In genomic region chr19:3387645-3388589, GRCh38 we compare ENCODE assay signal across 10 cellular contexts. TPM values are rescaled to one million over a fixed set of nuclear protein-coding genes. Genes with fewer than 3 reads are reported as not detected.
DNase-seq lines count a peak whose midpoint lies in the region; ATAC-seq, FAIRE-seq and TF ChIP-seq lines count a peak whose summit lies in the region.
"Had no signal": no experiment of that assay in that cellular context is flagged by ENCODE, and none has a peak within 500 bp of the region (broad histone marks: within the 10 kb centered on the region; RNA-seq: fewer than 3 reads in every experiment).

No MANE protein-coding gene starts in this region.

- H3K9ac ChIP-seq in IMR-90 (ENCODE audit: low read depth, low read length) (peak overlapping the region; percentile 31; the same call in 1 of the 2 replicates), keratinocyte (ENCODE audit: control insufficient read depth, extremely low read depth, insufficient read depth, low read length) (peak overlapping the region; percentile 54)

- H4K91ac ChIP-seq in IMR-90 (ENCODE audit: insufficient read depth, low read depth, low read length) = peak overlapping the region; percentile 12; the same call in 1 of the 2 replicates

- peak overlapping the region in 1 of 2 experiments; percentile 64; a peak in 1 of 4 replicates for H4K8ac ChIP-seq in IMR-90 (ENCODE audit: low read depth in 2 of 2, low read length in 2 of 2)

- H3K4me2 ChIP-seq in IMR-90 (ENCODE audit: low read depth, low read length) = peak overlapping the region; percentile 51
- H3K4me2 ChIP-seq in keratinocyte (ENCODE audit: control insufficient read depth, extremely low read depth, insufficient read depth, low read depth, low read length) = peak overlapping the region; percentile 41

- no TSS peak for BruUV-seq in IMR-90 (replicated peaks; lab: Mats Ljungman, UMichigan)

- H2AK9ac ChIP-seq in IMR-90 (replicated peaks; ENCODE audit: low read depth, low read length, poor library complexity) = peak overlapping the region; percentile 87

- H3K9me1 ChIP-seq in IMR-90 (ENCODE audit: insufficient read depth, low read length) (peaks cover 25% of the 10 kb centered on the region), keratinocyte (ENCODE audit: control insufficient read depth, extremely low read depth, insufficient read depth, low read length) (no peaks in the 10 kb centered on the region)

- H2AK5ac ChIP-seq in IMR-90 (ENCODE audit: low read depth, low read length) = peak overlapping the region; percentile 86

- no peak overlapping the region; the same call in 1 of the 2 replicates for H3K18ac ChIP-seq in IMR-90 (ENCODE audit: low read depth, low read length)

- peaks cover 24% of the 10 kb centered on the region for H3K36me3 ChIP-seq in IMR-90 (ENCODE audit: control insufficient read depth, insufficient read depth, low read length)
- H3K36me3 ChIP-seq in ascending aorta = peaks cover 7 to 20% of the 10 kb centered on the region in 2 donors
- peaks cover 5 to 11% of the 10 kb centered on the region in 2 experiments for H3K36me3 ChIP-seq in keratinocyte (ENCODE audit: control insufficient read depth in 2 of 2, extremely low read depth in 1 of 2, insufficient read depth in 2 of 2, low read length in 2 of 2)
- no peaks in the 10 kb centered on the region for H3K36me3 ChIP-seq in thoracic aorta
- H3K36me3 ChIP-seq in brain microvascular endothelial cell (replicated peaks) = peaks cover 19% of the 10 kb centered on the region

- no peak overlapping the region for H3K4me3 Mint-ChIP-seq in activated T-cell treated with anti-CD3 and anti-CD28 coated beads, Interleukin-2, amount 50 U/mL, for 4 hours
- H3K4me3 Mint-ChIP-seq: natural killer cell treated with Interleukin-12 subunit alpha and Interleukin-12 subunit beta and Interleukin-15 and Interleukin-18, amount 100 ng/mL, for 72 hours had no signal

- H2BK5ac ChIP-seq in IMR-90 (ENCODE audit: low read depth, low read length, poor library complexity, severe bottlenecking) = peak overlapping the region; percentile 76

- peaks cover 11% of the 10 kb centered on the region for H3K4me1 Mint-ChIP-seq in activated T-cell treated with anti-CD3 and anti-CD28 coated beads, Interleukin-2, amount 50 U/mL, for 4 hours (ENCODE audit: low read depth)

- TF ChIP-seq RAD21 in IMR-90 (IDR thresholded peaks at IDR 0.05; ENCODE audit: low read length) = no peak

- no peak overlapping the region for H3K23ac ChIP-seq in IMR-90 (ENCODE audit: low read depth, low read length)

- H3K56ac ChIP-seq in IMR-90 (ENCODE audit: extremely low read depth, insufficient read depth, low read length) = no peak overlapping the region

- POLR2A ChIA-PET in IMR-90 (lab: Charles Lee; ENCODE audit: unreplicated experiment) = no interaction called here

- H3K27me3 ChIP-seq in IMR-90 (ENCODE audit: control insufficient read depth, insufficient read depth, low read length) (no peaks in the 10 kb centered on the region), ascending aorta (no peaks in the 10 kb centered on the region), keratinocyte (ENCODE audit: control insufficient read depth, extremely low read depth, insufficient read depth, low read length) (no peaks in the 10 kb centered on the region), thoracic aorta (replicated peaks; ENCODE audit: insufficient read depth) (no peaks in the 10 kb centered on the region), brain microvascular endothelial cell (replicated peaks) (no peaks in the 10 kb centered on the region)

- H3K14ac ChIP-seq in IMR-90 (replicated peaks; ENCODE audit: low read depth, low read length) = peak overlapping the region; percentile 17

- H3K27me3 Mint-ChIP-seq in activated T-cell treated with anti-CD3 and anti-CD28 coated beads, Interleukin-2, amount 50 U/mL, for 4 hours (ENCODE audit: low read depth) = no peaks in the 10 kb centered on the region
- H3K27me3 Mint-ChIP-seq: natural killer cell treated with Interleukin-12 subunit alpha and Interleukin-12 subunit beta and Interleukin-15 and Interleukin-18, amount 100 ng/mL, for 72 hours had no signal

- TF ChIP-seq POLR2A in IMR-90 (IDR thresholded peaks at IDR 0.05; ENCODE audit: low read depth, low read length) = no peak

- H2AFZ ChIP-seq in IMR-90 (replicated peaks; ENCODE audit: low read length, poor library complexity) = peak overlapping the region; percentile 49
- no peak overlapping the region for H2AFZ ChIP-seq in keratinocyte (ENCODE audit: control insufficient read depth, low read length)

- peaks cover 83% of the 10 kb centered on the region for H3K79me2 ChIP-seq in keratinocyte (ENCODE audit: control insufficient read depth, insufficient read depth, low read length)

- H3K4ac ChIP-seq in IMR-90 (ENCODE audit: low read depth, low read length) = peak overlapping the region; percentile 41; the same call in 1 of the 2 replicates

- WGBS in IMR-90 (ENCODE audit: extremely low coverage in 2 of 2, insufficient read length in 1 of 2), 2 experiments = 31% methylated on average over 7 of the region's 42 CpGs; no CpG with 5 or more reads in 1 of the 2 experiments

- ATAC-seq in IMR-90 (ENCODE audit: low read depth) = peak; percentile 66
- peak; percentile 66 for ATAC-seq in thoracic aorta (ENCODE audit: insufficient number of reproducible peaks, low FRiP score, low read depth)
- ATAC-seq in activated T-cell treated with anti-CD3 and anti-CD28 coated beads, Interleukin-2, amount 50 U/mL, for 4 hours = no peak
- ATAC-seq in GM19463 (IDR thresholded peaks at IDR 0.05; ENCODE audit: unreplicated experiment) = no peak

- H4K20me1 ChIP-seq in IMR-90 (ENCODE audit: insufficient read depth, low read length) (peaks cover 97% of the 10 kb centered on the region), keratinocyte (ENCODE audit: control insufficient read depth, extremely low read depth, insufficient read depth, low read length) (peaks cover 14% of the 10 kb centered on the region)

- peaks cover 44% of the 10 kb centered on the region for H3K4me1 ChIP-seq in IMR-90 (ENCODE audit: control insufficient read depth, insufficient read depth, low read length)
- H3K4me1 ChIP-seq in ascending aorta = peaks cover 38 to 69% of the 10 kb centered on the region in 2 donors
- peaks cover 29% of the 10 kb centered on the region for H3K4me1 ChIP-seq in keratinocyte (ENCODE audit: control insufficient read depth, extremely low read depth, insufficient read depth, low read length)
- peaks cover 54 to 76% of the 10 kb centered on the region in 2 donors for H3K4me1 ChIP-seq in thoracic aorta (ENCODE audit: control insufficient read depth in 1 of 2, low read depth in 2 of 2)

- no peak overlapping the region for H4K5ac ChIP-seq in IMR-90 (ENCODE audit: low read depth, low read length)

- CTCF ChIA-PET in IMR-90 (lab: Yijun Ruan, JAX) = no interaction called here

- no peak overlapping the region for H2BK20ac ChIP-seq in IMR-90 (ENCODE audit: low read depth, low read length)

- no peak for FAIRE-seq in keratinocyte (lab: Jason Lieb, UNC)

- DNase-seq in IMR-90 (peak; percentile 39), ascending aorta (ENCODE audit: low spot score in 2 of 2) (peak; percentile 71 to 92), keratinocyte (ENCODE audit: low read depth, low spot score) (no peak), thoracic aorta (ENCODE audit: low spot score) (no peak), brain microvascular endothelial cell (no peak)
- no peak for DNase-seq in stimulated activated CD4-positive, alpha-beta T cell treated with anti-CD3 and anti-CD28 coated beads, Interleukin-4, amount 100 ng/mL, for 24 hours
- no peak for DNase-seq in activated T-cell treated with anti-CD3 and anti-CD28 coated beads, Interleukin-2, amount 50 U/mL, for 4 hours

- H3K4me3 ChIP-seq in IMR-90 (ENCODE audit: insufficient read depth, low read depth, low read length) = no peak overlapping the region
- H3K4me3 ChIP-seq in ascending aorta = peak overlapping the region in 1 of 2 donors; percentile 27
- H3K4me3 ChIP-seq in keratinocyte (ENCODE audit: control insufficient read depth in 2 of 3, extremely low read depth in 1 of 3, insufficient read depth in 2 of 3, low read depth in 1 of 3, low read length in 3 of 3) = no peak overlapping the region
- H3K4me3 ChIP-seq in thoracic aorta = peak overlapping the region; percentile 35
- no peak overlapping the region for H3K4me3 ChIP-seq in brain microvascular endothelial cell (ENCODE audit: low read depth, low read length)

- peaks cover 4 to 73% of the 10 kb centered on the region in 2 experiments for H3K79me1 ChIP-seq in IMR-90 (ENCODE audit: low read depth in 1 of 2, low read length in 2 of 2)

- H3K36me3 Mint-ChIP-seq in activated T-cell treated with anti-CD3 and anti-CD28 coated beads, Interleukin-2, amount 50 U/mL, for 4 hours (ENCODE audit: insufficient read depth) = no peaks in the 10 kb centered on the region
- H3K36me3 Mint-ChIP-seq: natural killer cell treated with Interleukin-12 subunit alpha and Interleukin-12 subunit beta and Interleukin-15 and Interleukin-18, amount 100 ng/mL, for 72 hours had no signal

- TF ChIP-seq CTCF in IMR-90 (conservative IDR thresholded peaks at IDR 0.05; ENCODE audit: low read depth, low read length) (no peak), ascending aorta (IDR thresholded peaks at IDR 0.05) (peak in 2 of 3 experiments; percentile 12 to 42), keratinocyte (optimal IDR thresholded peaks at IDR 0.05 in 1 of 3, IDR thresholded peaks at IDR 0.05 in 1 of 3, conservative IDR thresholded peaks at IDR 0.05 in 1 of 3; ENCODE audit: extremely low read depth in 1 of 3, insufficient read depth in 2 of 3, low read length in 3 of 3) (no peak), thoracic aorta (IDR thresholded peaks at IDR 0.05) (peak; percentile 37), brain microvascular endothelial cell (IDR thresholded peaks at IDR 0.05; ENCODE audit: low read depth, low read length, missing control alignments) (no peak)

- H2BK15ac ChIP-seq in IMR-90 (ENCODE audit: low read depth, low read length) = no peak overlapping the region

- peak overlapping the region; percentile 83 for H3K27ac ChIP-seq in IMR-90 (ENCODE audit: insufficient read depth, low read length)
- peak overlapping the region; percentile 75 to 84 for H3K27ac ChIP-seq in ascending aorta
- H3K27ac ChIP-seq in keratinocyte (ENCODE audit: control insufficient read depth, insufficient read depth, low read length) = peak overlapping the region; percentile 64
- H3K27ac ChIP-seq in thoracic aorta = peak overlapping the region; percentile 82 to 83
- H3K27ac ChIP-seq in brain microvascular endothelial cell = no peak overlapping the region
- H3K27ac ChIP-seq: VCaP had no signal

- H3K9me3 ChIP-seq in IMR-90 (ENCODE audit: control insufficient read depth, insufficient read depth, low read length) (no peaks in the 10 kb centered on the region), ascending aorta (no peaks in the 10 kb centered on the region), keratinocyte (ENCODE audit: control insufficient read depth, low read depth, low read length) (no peaks in the 10 kb centered on the region), thoracic aorta (no peaks in the 10 kb centered on the region)

- H3K9me3 Mint-ChIP-seq in activated T-cell treated with anti-CD3 and anti-CD28 coated beads, Interleukin-2, amount 50 U/mL, for 4 hours = no peaks in the 10 kb centered on the region
- H3K9me3 Mint-ChIP-seq: natural killer cell treated with Interleukin-12 subunit alpha and Interleukin-12 subunit beta and Interleukin-15 and Interleukin-18, amount 100 ng/mL, for 72 hours had no signal

- dilution Hi-C loops in IMR-90 (cut with HindIII; ENCODE audit: low sequenced_read_pairs, unreplicated experiment) (no loop called here), keratinocyte (cut with MboI; ENCODE audit: extremely low pct_ligation_motif_present, low sequenced_read_pairs) (no loop called here)

- no peak overlapping the region for H2BK120ac ChIP-seq in IMR-90 (ENCODE audit: low read depth, low read length)

- in situ Hi-C loops in IMR-90 (cut with MboI; ENCODE audit: low sequenced_read_pairs) (no loop called here), brain microvascular endothelial cell (cut with HindIII; ENCODE audit: low pct_ligation_motif_present, low sequenced_read_pairs) (no loop called here)

- intact Hi-C loops in IMR-90 (cut with micrococcal nuclease) (no loop called here), ascending aorta (cut with DNase I) (loop anchor here (1.0 kb wide), 2 partner anchors 15 to 19 kb away; no protein-coding TSS in a partner anchor)

RNA-seq across cellular contexts. Expression of gene NFIC, which starts 21.5 kb away (rescaled TPM):
- total RNA-seq in IMR-90 (2012; rRNA removed) (21.9 and 26.9 TPM in 2 replicates), ascending aorta (194 TPM), thoracic aorta (100 to 1,000 TPM; 178 to 203 TPM)
- polyA plus RNA-seq in IMR-90 (2012; rRNA removed) (29.2 and 32.1 TPM in 2 replicates), keratinocyte (1.8 to 7.6 TPM (median 2.4 TPM) in 3 replicates)
- 19.6 and 28.1 TPM in 2 replicates for polyA plus RNA-seq in IMR-90 (2012; cell fraction: cytosol; rRNA removed)
- polyA plus RNA-seq in IMR-90 (2012; cell fraction: nucleus; rRNA removed; ENCODE audit: low replicate concordance) = 23.6 and 45.1 TPM in 2 replicates
- polyA plus RNA-seq in keratinocyte (2011; ENCODE audit: low read depth) = 31.7 TPM
- 3.3 and 8.9 TPM in 2 replicates for polyA plus RNA-seq in keratinocyte (2011; cell fraction: cytosol; rRNA removed)
- 15.0 and 19.2 TPM in 2 replicates for polyA plus RNA-seq in keratinocyte (2011; cell fraction: nucleus; rRNA removed)
- 26.2 and 57.7 TPM in 2 replicates for polyA plus RNA-seq in keratinocyte (2012; ENCODE audit: low replicate concordance)
- polyA minus RNA-seq in keratinocyte = 6.3 to 75.9 TPM (median 7.7 TPM) in 3 replicates
- polyA minus RNA-seq in keratinocyte (2011; cell fraction: cytosol; rRNA and poly(A)+ RNA removed) = 18.4 TPM
- 10.4 and 17.4 TPM in 2 replicates for polyA minus RNA-seq in keratinocyte (2011; cell fraction: nucleus; rRNA and poly(A)+ RNA removed)
- total RNA-seq in activated T-cell treated with anti-CD3 and anti-CD28 coated beads, Interleukin-2, amount 50 U/mL, for 4 hours = 10 to 100 TPM; 26.0 to 33.6 (median 30.3) TPM

Comparison
In these comparisons a context has a peak if more than half of its experiments do, and no peak if none do; other contexts are left out.
1. ATAC-seq: peak in IMR-90 (single experiment) and thoracic aorta (single experiment); none in activated T-cell treated with anti-CD3 and anti-CD28 coated beads, Interleukin-2, amount 50 U/mL, for 4 hours (0 of 2) and GM19463 (single experiment).
2. DNase-seq: peak in IMR-90 (single experiment) and ascending aorta (2 of 2); none in keratinocyte (single experiment), thoracic aorta (single experiment), brain microvascular endothelial cell (single experiment), stimulated activated CD4-positive, alpha-beta T cell treated with anti-CD3 and anti-CD28 coated beads, Interleukin-4, amount 100 ng/mL, for 24 hours (single experiment) and activated T-cell treated with anti-CD3 and anti-CD28 coated beads, Interleukin-2, amount 50 U/mL, for 4 hours (single experiment).
3. CTCF ChIP-seq: peak in ascending aorta (2 of 3) and thoracic aorta (single experiment); none in IMR-90 (single experiment), keratinocyte (0 of 3) and brain microvascular endothelial cell (single experiment).